In genomic region chr16:74760007-74760767, GRCh38 we compare ENCODE assay signal across 14 cellular contexts. TPM values are rescaled to one million over a fixed set of nuclear protein-coding genes. Genes with fewer than 3 reads are reported as not detected.
A peak's percentile ranks its signal among the peaks of the same experiment; 100 is the strongest.
DNase-seq lines count a peak whose midpoint lies in the region; TF ChIP-seq lines count a peak whose summit lies in the region.
"Had no signal": no experiment of that assay in that cellular context is flagged by ENCODE, and none has a peak within 500 bp of the region (broad histone marks: within the 10 kb centered on the region; RNA-seq: fewer than 3 reads in every experiment).

No MANE protein-coding gene starts in this region.

- H2AFZ ChIP-seq in OCI-LY3 (ENCODE audit: low read depth, low read length) = no peak overlapping the region; the same call in 1 of the 2 replicates

- peak overlapping the region in 1 of 7 donors; percentile 71 for H3K27ac Mint-ChIP-seq in CD4-positive, alpha-beta memory T cell
- H3K27ac Mint-ChIP-seq: stimulated activated naive CD8-positive, alpha-beta T cell treated with anti-CD3 and anti-CD28 coated beads, Interleukin-15, Interleukin-2, amounts not matched to agents 100 ng/mL and 50 ng/mL, for 24 hours had no signal

- peaks cover 0 to 4% (median 0%) of the 10 kb centered on the region in 8 donors for H3K9me3 Mint-ChIP-seq in CD4-positive, alpha-beta memory T cell
- H3K9me3 Mint-ChIP-seq: neural crest cell; stimulated activated naive CD8-positive, alpha-beta T cell treated with anti-CD3 and anti-CD28 coated beads, Interleukin-15, Interleukin-2, amounts not matched to agents 100 ng/mL and 50 ng/mL, for 24 hours had no signal

- no peak overlapping the region for H3K4me3 Mint-ChIP-seq in CD4-positive, alpha-beta memory T cell
- H3K4me3 Mint-ChIP-seq: neural crest cell; stimulated activated naive CD8-positive, alpha-beta T cell treated with anti-CD3 and anti-CD28 coated beads, Interleukin-15, Interleukin-2, amounts not matched to agents 100 ng/mL and 50 ng/mL, for 24 hours had no signal

- no peaks in the 10 kb centered on the region for H3K27me3 ChIP-seq in CD4-positive, alpha-beta memory T cell (ENCODE audit: insufficient read depth, low read length)
- H3K27me3 ChIP-seq in OCI-LY3 (ENCODE audit: low read depth, low read length) = peaks cover 8% of the 10 kb centered on the region

- no peak for TF ChIP-seq CTCF in OCI-LY3 (IDR thresholded peaks at IDR 0.05; ENCODE audit: low read depth, low read length)

- no peak overlapping the region for H3K4me3 ChIP-seq in CD4-positive, alpha-beta memory T cell (ENCODE audit: low read length in 2 of 2)
- no peak overlapping the region for H3K4me3 ChIP-seq in OCI-LY3 (ENCODE audit: low read length)
- H3K4me3 ChIP-seq: esophagus muscularis mucosa had no signal

- CTCF ChIA-PET in CD4-positive, alpha-beta memory T cell (lab: Charles Lee; ENCODE audit: partially characterized antibody) = no interaction called here

- H3K9ac ChIP-seq in OCI-LY3 (ENCODE audit: low read length) = no peak overlapping the region

- no peaks in the 10 kb centered on the region for H3K79me2 ChIP-seq in OCI-LY3 (ENCODE audit: low read length)

- DNase-seq in CD4-positive, alpha-beta memory T cell = peak in 3 of 5 donors; percentile 10 to 47 (median 11)
- DNase-seq in glomerular endothelial cell (ENCODE audit: extremely low read depth, low read depth, low spot score) (peak; percentile 14), NCI-H1417 (lab: John Stamatoyannopoulos, UW) (no peak), DMS79 treated with DMSO at 0.1 percent for 48 hours (lab: John Stamatoyannopoulos, UW) (no peak), NCI-H510A treated with DMSO at 0.1 percent for 48 hours (lab: John Stamatoyannopoulos, UW) (no peak), KG1 (lab: John Stamatoyannopoulos, UW) (no peak)
- DNase-seq: islet precursor cell, NCI-H69, SW 1271 had no signal

- peak overlapping the region; percentile 27; the same call in 1 of the 2 replicates for H3K4me2 ChIP-seq in OCI-LY3 (ENCODE audit: low read length)

- POLR2A ChIA-PET in CD4-positive, alpha-beta memory T cell (lab: Charles Lee; ENCODE audit: partially characterized antibody) = no interaction called here

- no peaks in the 10 kb centered on the region for H3K4me1 Mint-ChIP-seq in CD4-positive, alpha-beta memory T cell
- H3K4me1 Mint-ChIP-seq: neural crest cell had no signal

- peak; percentile 25 for TF ChIP-seq POLR2A in GM19193 (IDR thresholded peaks at IDR 0.05; ENCODE audit: extremely low read depth, insufficient read depth, insufficient read length)

- H3K36me3 Mint-ChIP-seq in CD4-positive, alpha-beta memory T cell = no peaks in the 10 kb centered on the region

- H3K27ac ChIP-seq in CD4-positive, alpha-beta memory T cell (ENCODE audit: low read depth, low read length) = no peak overlapping the region
- H3K27ac ChIP-seq in OCI-LY3 (ENCODE audit: low read length) = no peak overlapping the region
- H3K27ac ChIP-seq: esophagus muscularis mucosa had no signal

- no peaks in the 10 kb centered on the region for H3K36me3 ChIP-seq in CD4-positive, alpha-beta memory T cell (ENCODE audit: insufficient read depth, low read length)
- H3K36me3 ChIP-seq in OCI-LY3 (replicated peaks; ENCODE audit: low read depth, low read length) = no peaks in the 10 kb centered on the region
- H3K36me3 ChIP-seq: esophagus muscularis mucosa had no signal

- H4K20me1 ChIP-seq in OCI-LY3 (ENCODE audit: insufficient read depth, low read length) = no peaks in the 10 kb centered on the region

- H3K27me3 Mint-ChIP-seq in CD4-positive, alpha-beta memory T cell = peaks cover 9 to 14% of the 10 kb centered on the region in 2 donors

- intact Hi-C loops in CD4-positive, alpha-beta memory T cell (cut with micrococcal nuclease) = no loop called here

- no peaks in the 10 kb centered on the region for H3K9me3 ChIP-seq in CD4-positive, alpha-beta memory T cell (ENCODE audit: control insufficient read depth in 1 of 2, low read length in 2 of 2)
- no peaks in the 10 kb centered on the region for H3K9me3 ChIP-seq in OCI-LY3 (ENCODE audit: insufficient read depth, low read length)
- H3K9me3 ChIP-seq: esophagus muscularis mucosa had no signal

- no peaks in the 10 kb centered on the region for H3K4me1 ChIP-seq in CD4-positive, alpha-beta memory T cell (ENCODE audit: insufficient read depth, low read length)
- H3K4me1 ChIP-seq in OCI-LY3 (ENCODE audit: low read length) = peaks cover 7% of the 10 kb centered on the region; the same call in 1 of the 2 replicates
- H3K4me1 ChIP-seq: esophagus muscularis mucosa had no signal

RNA-seq across cellular contexts. Expression of gene FA2H, which starts 14.4 kb away (rescaled TPM):
- total RNA-seq in CD4-positive, alpha-beta memory T cell = under 1 TPM in 1 of 2 experiments, not detected in 1; 0.17 TPM
- under 1 TPM in 1 of 2 donors, not detected in 1; 0.21 TPM for polyA plus RNA-seq in CD4-positive, alpha-beta memory T cell
- 0.34 TPM in 1 of 2 replicates, not detected in the other for total RNA-seq in glomerular endothelial cell
- total RNA-seq: neural crest cell had no signal

RNA-seq across cellular contexts. Expression of gene MLKL, which starts 59.5 kb away (rescaled TPM):
- 10 to 100 TPM; 37.5 to 40.6 TPM for total RNA-seq in CD4-positive, alpha-beta memory T cell
- polyA plus RNA-seq in CD4-positive, alpha-beta memory T cell = 10 to 100 TPM; 12.5 to 20.9 TPM
- total RNA-seq in glomerular endothelial cell = 22.8 and 28.5 TPM in 2 replicates
- total RNA-seq: neural crest cell had no signal

Comparison
In these comparisons a context has a peak if more than half of its experiments do, and no peak if none do; other contexts are left out.
1. DNase-seq: peak in CD4-positive, alpha-beta memory T cell (3 of 5) and glomerular endothelial cell (single experiment); none in NCI-H1417 (0 of 3), DMS79 treated with DMSO at 0.1 percent for 48 hours (single experiment), NCI-H510A treated with DMSO at 0.1 percent for 48 hours (single experiment) and KG1 (single experiment).